1 cellular context compared by ENCODE assay signal in genomic region chr2:219509780-219510511, GRCh38.
A peak's percentile ranks its signal among the peaks of the same experiment; 100 is the strongest.
TF ChIP-seq lines count a peak whose summit lies in the region.

No MANE protein-coding gene starts in this region.

TF ChIP-seq in K562, 482 proteins besides CTCF, POLR2A, EP300 and RAD21 (continued from another document and continues in another):
- no peak for TF ChIP-seq CHD7 (IDR thresholded peaks at IDR 0.05; ENCODE audit: low read depth, low read length)
- TF ChIP-seq MITF (IDR thresholded peaks at IDR 0.05): peak; percentile 13; the same call in 1 of the 2 replicates
- TF ChIP-seq ZNF280B (CRISPR knock-in tag; IDR thresholded peaks at IDR 0.05): no peak
- TF ChIP-seq ZKSCAN8 (CRISPR knock-in tag; IDR thresholded peaks at IDR 0.05): no peak
- no peak for TF ChIP-seq ZNF316 (IDR thresholded peaks at IDR 0.05)
- TF ChIP-seq DLX4 (CRISPR knock-in tag; IDR thresholded peaks at IDR 0.05): no peak
- TF ChIP-seq ZBTB9 (CRISPR knock-in tag; IDR thresholded peaks at IDR 0.05): peak; percentile 18; the same call in 1 of the 2 replicates
- no peak for TF ChIP-seq ZC3H4 (CRISPR knock-in tag; IDR thresholded peaks at IDR 0.05; ENCODE audit: borderline replicate concordance)
- no peak for TF ChIP-seq FOXA1 (IDR thresholded peaks at IDR 0.05; ENCODE audit: borderline replicate concordance)
- TF ChIP-seq NR2C1 (IDR thresholded peaks at IDR 0.05): peak; percentile 81
- TF ChIP-seq NR2C1 (tag; IDR thresholded peaks at IDR 0.05): peak; percentile 87
- TF ChIP-seq CBFA2T3 (IDR thresholded peaks at IDR 0.05): peak; percentile 99
- no peak for TF ChIP-seq ZNF121 (CRISPR knock-in tag; conservative IDR thresholded peaks at IDR 0.05)
- TF ChIP-seq RERE (CRISPR knock-in tag; IDR thresholded peaks at IDR 0.05; ENCODE audit: borderline replicate concordance): 0 out of 2 replicates have a peak, but pooled peaks have one; percentile 57
- TF ChIP-seq ZNF77 (CRISPR knock-in tag; IDR thresholded peaks at IDR 0.05): no peak
- no peak for TF ChIP-seq POLR2AphosphoS2 (IDR thresholded peaks at IDR 0.05; ENCODE audit: low read length)
- no peak for TF ChIP-seq SFPQ (IDR thresholded peaks at IDR 0.05; ENCODE audit: low read depth, low read length)
- TF ChIP-seq HINFP (tag; conservative IDR thresholded peaks at IDR 0.05; ENCODE audit: low read depth): no peak
- TF ChIP-seq NR2C2 (CRISPR knock-in tag; IDR thresholded peaks at IDR 0.05): peak; percentile 64; the same call in 1 of the 2 replicates
- peak; percentile 90 for TF ChIP-seq NR2C2 (tag; IDR thresholded peaks at IDR 0.05)
- TF ChIP-seq HDAC1 (IDR thresholded peaks at IDR 0.05): peak; percentile 42 to 98; a peak in 2 of 4 replicates
- TF ChIP-seq RHOXF2B (CRISPR knock-in tag; conservative IDR thresholded peaks at IDR 0.05): no peak
